8 cellular contexts compared by ENCODE assay signal in the genomic region with DNA sequence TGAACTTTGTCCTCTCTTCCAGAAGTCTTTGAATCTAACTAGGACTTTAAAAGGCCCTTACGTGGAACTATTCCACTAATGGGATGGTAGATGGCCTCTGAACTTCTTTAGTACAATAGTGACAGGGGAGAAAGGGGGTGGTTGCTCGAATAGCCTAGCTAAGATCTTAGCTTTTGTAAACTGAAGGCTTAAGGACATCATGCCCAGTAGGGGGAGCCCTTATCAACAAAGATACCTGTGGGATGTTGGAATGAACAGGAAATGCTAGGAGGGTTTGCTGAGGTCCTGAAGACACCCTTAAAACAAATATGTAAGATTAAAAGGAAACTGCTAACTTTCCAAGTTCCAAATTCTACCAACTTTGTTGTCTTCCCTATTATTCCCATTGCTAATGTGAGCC. TPM values are rescaled to one million over a fixed set of nuclear protein-coding genes. Genes with fewer than 3 reads are reported as not detected.
DNase-seq lines count a peak whose midpoint lies in the region; ATAC-seq and TF ChIP-seq lines count a peak whose summit lies in the region.

No MANE protein-coding gene starts in this region.

- no peaks in the 10 kb centered on the region for H3K36me3 Mint-ChIP-seq in activated naive CD8-positive, alpha-beta T cell treated with anti-CD3 and anti-CD28 coated beads, Interleukin-2, amount 10 ng/mL, durations not matched to agents 7 days and 5 days

- H3K27me3 Mint-ChIP-seq in activated naive CD8-positive, alpha-beta T cell treated with anti-CD3 and anti-CD28 coated beads, Interleukin-2, amount 10 ng/mL, durations not matched to agents 7 days and 5 days, result peaks cover 10% of the 10 kb centered on the region

- H3K4me1 Mint-ChIP-seq in activated naive CD8-positive, alpha-beta T cell treated with anti-CD3 and anti-CD28 coated beads, Interleukin-2, amount 10 ng/mL, durations not matched to agents 7 days and 5 days, result no peaks in the 10 kb centered on the region

- no peak overlapping the region for H3K27ac ChIP-seq in HL-60 (replicated peaks)

- no peaks in the 10 kb centered on the region for H3K27me3 ChIP-seq in HL-60 (ENCODE audit: insufficient read depth, poor library complexity, severe bottlenecking)

- no peak overlapping the region for H3K4me3 Mint-ChIP-seq in activated naive CD8-positive, alpha-beta T cell treated with anti-CD3 and anti-CD28 coated beads, Interleukin-2, amount 10 ng/mL, durations not matched to agents 7 days and 5 days

- no peak overlapping the region for H3K27ac Mint-ChIP-seq in activated naive CD8-positive, alpha-beta T cell treated with anti-CD3 and anti-CD28 coated beads, Interleukin-2, amount 10 ng/mL, durations not matched to agents 7 days and 5 days

- intact Hi-C loops in Right ventricle myocardium inferior (cut with DNase I), result loop anchor here (2.0 to 5.0 kb wide), 3 partner anchors 175 to 690 kb away; no protein-coding TSS in a partner anchor
- intact Hi-C loops in cardiac septum (cut with DNase I), result loop anchor here (2.0 to 10.0 kb wide), 3 partner anchors 175 to 677 kb away; no protein-coding TSS in a partner anchor
- intact Hi-C loops in left cardiac atrium (cut with DNase I), result loop anchor here in 1 of 2 donors (2.0 to 10.0 kb wide), 3 partner anchors 177 to 317 kb away; no protein-coding TSS in a partner anchor

- DNase-seq in Right ventricle myocardium inferior (ENCODE audit: missing footprints) (no peak), cardiac septum (ENCODE audit: low spot score) (no peak), HL-60 (ENCODE audit: low read depth in 1 of 2, low spot score in 1 of 2) (peak; percentile 32 to 77), NCI-H748 treated with DMSO at 0.1 percent for 48 hours (lab: John Stamatoyannopoulos, UW) (peak; percentile 51), left cardiac atrium (peak; percentile 23), putamen (ENCODE audit: low spot score) (peak; percentile 63)
- DNase-seq in activated naive CD8-positive, alpha-beta T cell treated with anti-CD3 and anti-CD28 coated beads, Interleukin-2, amount 10 ng/mL, durations not matched to agents 7 days and 5 days, result no peak

- no peaks in the 10 kb centered on the region for H3K9me3 Mint-ChIP-seq in activated naive CD8-positive, alpha-beta T cell treated with anti-CD3 and anti-CD28 coated beads, Interleukin-2, amount 10 ng/mL, durations not matched to agents 7 days and 5 days

- peak; percentile 65 for ATAC-seq in Right ventricle myocardium inferior
- ATAC-seq in activated naive CD8-positive, alpha-beta T cell treated with anti-CD3 and anti-CD28 coated beads, Interleukin-2, amount 10 ng/mL, durations not matched to agents 7 days and 5 days (ENCODE audit: low read depth), result peak; percentile 45
- ATAC-seq in left cardiac atrium, result peak; percentile 47 to 83
- no peak for ATAC-seq in HG03460 (IDR thresholded peaks at IDR 0.05; ENCODE audit: unreplicated experiment)

- POLR2A ChIA-PET in activated naive CD8-positive, alpha-beta T cell treated with anti-CD3 and anti-CD28 coated beads, Interleukin-2, amount 10 ng/mL, durations not matched to agents 7 days and 5 days (lab: Charles Lee), result no interaction called here

- no peak overlapping the region for H3K4me3 ChIP-seq in HL-60 (replicated peaks; ENCODE audit: insufficient read depth, low read length)

- TF ChIP-seq CTCF in HL-60 (IDR thresholded peaks at IDR 0.05; ENCODE audit: insufficient read depth, low read length), result peak; percentile 73

RNA-seq across cellular contexts. Expression of a gene that starts 33.2 kb away (rescaled TPM):
- total RNA-seq in Right ventricle myocardium inferior (not detected), cardiac septum (0.22 TPM), left cardiac atrium (not detected)
- not detected for total RNA-seq in activated naive CD8-positive, alpha-beta T cell treated with anti-CD3 and anti-CD28 coated beads, Interleukin-2, amount 10 ng/mL, durations not matched to agents 7 days and 5 days

RNA-seq across cellular contexts. Expression of a gene that starts 39.2 kb away (rescaled TPM):
- total RNA-seq in Right ventricle myocardium inferior, result 912 TPM
- total RNA-seq in cardiac septum, result 1,254 TPM
- total RNA-seq in activated naive CD8-positive, alpha-beta T cell treated with anti-CD3 and anti-CD28 coated beads, Interleukin-2, amount 10 ng/mL, durations not matched to agents 7 days and 5 days, result not detected
- 100 to 1,000 TPM; 603 to 715 TPM for total RNA-seq in left cardiac atrium

Comparison
In these comparisons a context has a peak if more than half of its experiments do, and no peak if none do; other contexts are left out.
1. DNase-seq: peak in HL-60 (2 of 2), NCI-H748 treated with DMSO at 0.1 percent for 48 hours (single experiment), left cardiac atrium (single experiment) and putamen (single experiment); none in Right ventricle myocardium inferior (single experiment), cardiac septum (single experiment) and activated naive CD8-positive, alpha-beta T cell treated with anti-CD3 and anti-CD28 coated beads, Interleukin-2, amount 10 ng/mL, durations not matched to agents 7 days and 5 days (single experiment).
2. RNA of a gene that starts 39.2 kb away (total RNA-seq): 1,254 TPM in cardiac septum (single experiment), 912 TPM in Right ventricle myocardium inferior (single experiment) and 603 to 715 TPM in left cardiac atrium; not detected in activated naive CD8-positive, alpha-beta T cell treated with anti-CD3 and anti-CD28 coated beads, Interleukin-2, amount 10 ng/mL, durations not matched to agents 7 days and 5 days; every median in the first group is over 100 times any median in the second.